In genomic region chr6:27478706-27479318, GRCh38 we compare ENCODE assay signal across 8 cellular contexts. TPM values are rescaled to one million over a fixed set of nuclear protein-coding genes. Genes with fewer than 3 reads are reported as not detected.
DNase-seq lines count a peak whose midpoint lies in the region; ATAC-seq, FAIRE-seq and TF ChIP-seq lines count a peak whose summit lies in the region.

No MANE protein-coding gene starts in this region.

- TF ChIP-seq CTCF in WERI-Rb-1 (IDR thresholded peaks at IDR 0.05; ENCODE audit: low read depth, low read length) (no peak), spleen (IDR thresholded peaks at IDR 0.05 in 8 of 11, conservative IDR thresholded peaks at IDR 0.05 in 3 of 11) (no peak)

- no peaks in the 10 kb centered on the region for H3K27me3 ChIP-seq in WERI-Rb-1 (ENCODE audit: insufficient read depth, low read depth, severe bottlenecking)
- H3K27me3 ChIP-seq in spleen (replicated peaks in 1 of 7): no peaks in the 10 kb centered on the region

- ATAC-seq in GM18520 (IDR thresholded peaks at IDR 0.05; ENCODE audit: unreplicated experiment) (peak; percentile 46), HG03095 (IDR thresholded peaks at IDR 0.05; ENCODE audit: unreplicated experiment) (peak; percentile 54)

- intact Hi-C loops in spleen (cut with DNase I; ENCODE audit: low total_unique reads): loop anchor here (10.0 kb wide), 1 partner anchor 416 kb away; a partner anchor contains a TSS

- H3K27ac ChIP-seq in WERI-Rb-1 (peak overlapping the region; percentile 47), caudate nucleus (ENCODE audit: low read depth, low read length) (peak overlapping the region; percentile 96), spleen (peak overlapping the region; percentile 96 to 99 (median 98))

- DNase-seq in NCI-H2171 (lab: John Stamatoyannopoulos, UW) (peak; percentile 62), WERI-Rb-1 (peak; percentile 94), caudate nucleus (lab: John Stamatoyannopoulos, UW) (peak in 60 of 61 donors; percentile 20 to 98 (median 79)), inferior parietal cortex (ENCODE audit: extremely low spot score) (peak; percentile 95), spleen (peak; percentile 92)

- peak; percentile 92 for FAIRE-seq in A204.1 (lab: Jason Lieb, UNC)

- H3K4me3 ChIP-seq in WERI-Rb-1 (ENCODE audit: low read depth, low read length) (peak overlapping the region; percentile 63), spleen (peak overlapping the region; percentile 48 to 83 (median 55))

- H3K4me1 ChIP-seq in spleen: peaks cover 0 to 32% (median 21%) of the 10 kb centered on the region in 6 donors

- H3K9me3 ChIP-seq in WERI-Rb-1 (ENCODE audit: severe bottlenecking) (no peaks in the 10 kb centered on the region), spleen (no peaks in the 10 kb centered on the region)

- WGBS in spleen, 5 donors: 0 to 1% (median 0%) methylated on average over 28 of the region's 28 CpGs

- no peak for TF ChIP-seq POLR2A in spleen (IDR thresholded peaks at IDR 0.05)

- H3K36me3 ChIP-seq in WERI-Rb-1 (peaks cover 4% of the 10 kb centered on the region; the same call in 1 of the 2 replicates), spleen (no peaks in the 10 kb centered on the region)

RNA-seq across cellular contexts. Expression of gene ZNF184, which starts 5.9 kb away (rescaled TPM):
- 10 to 100 TPM in 2 of 7 donors, 1 to 10 TPM in 5; 6.6 to 11.2 (median 7.8) TPM for total RNA-seq in spleen
- polyA plus RNA-seq in spleen: 1 to 10 TPM; 2.2 to 3.5 (median 3.0) TPM

Comparison
In these comparisons a context has a peak if more than half of its experiments do, and no peak if none do; other contexts are left out.
1. Peak in every context shown above with its lines: DNase-seq, ATAC-seq, H3K4me3 ChIP-seq and H3K27ac ChIP-seq.
2. H3K27ac ChIP-seq: peak in every context shown above with its lines; median percentile 98 in spleen; 96 in caudate nucleus; 47 in WERI-Rb-1.